Comparison of ENCODE assay signal across 22 cellular contexts in the genomic region with DNA sequence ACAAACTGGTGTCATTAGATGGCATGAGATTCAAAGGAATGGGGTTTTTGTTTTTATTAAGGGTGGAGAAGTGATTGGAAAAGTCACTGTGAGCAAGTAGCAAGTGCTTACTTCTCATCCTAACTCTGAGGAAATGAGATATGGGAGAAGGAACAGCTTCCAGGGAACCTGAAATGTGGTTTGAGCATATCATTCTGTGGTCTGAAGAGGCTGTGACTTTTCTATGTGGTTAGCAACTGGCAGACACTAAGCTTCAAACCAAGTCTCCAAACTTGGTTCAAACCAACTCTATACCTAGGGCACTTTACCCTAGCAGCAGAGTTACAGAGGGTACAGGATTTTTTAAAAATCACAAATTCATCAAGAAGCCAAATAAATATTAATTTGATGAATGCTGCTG. TPM values are rescaled to one million over a fixed set of nuclear protein-coding genes. Genes with fewer than 3 reads are reported as not detected.
DNase-seq lines count a peak whose midpoint lies in the region; TF ChIP-seq lines count a peak whose summit lies in the region.
"Had no signal": no experiment of that assay in that cellular context is flagged by ENCODE, and none has a peak within 500 bp of the region (broad histone marks: within the 10 kb centered on the region; RNA-seq: fewer than 3 reads in every experiment).

No MANE protein-coding gene starts in this region.

- H3K27ac ChIP-seq in SJSA1 (peak overlapping the region; percentile 34), tibial artery (no peak overlapping the region)
- H3K27ac ChIP-seq: BLaER1, body of pancreas, parathyroid adenoma, right lobe of liver, testis had no signal

- no peaks in the 10 kb centered on the region for H3K9me3 ChIP-seq in SJSA1 (replicated peaks)
- H3K9me3 ChIP-seq in tibial artery = no peaks in the 10 kb centered on the region
- H3K9me3 ChIP-seq: A549, BLaER1, body of pancreas, right lobe of liver, testis had no signal

- H3K4me3 ChIP-seq in SJSA1 = no peak overlapping the region
- no peak overlapping the region for H3K4me3 ChIP-seq in tibial artery
- H3K4me3 ChIP-seq: A549, BLaER1, body of pancreas, right lobe of liver, testis had no signal

- H3K4me1 ChIP-seq in SJSA1 (replicated peaks) (peaks cover 34% of the 10 kb centered on the region), tibial artery (peaks cover 0 to 29% (median 2%) of the 10 kb centered on the region in 4 donors)
- H3K4me1 ChIP-seq: body of pancreas, parathyroid adenoma, right lobe of liver, testis had no signal

- TF ChIP-seq CTCF in tibial artery (IDR thresholded peaks at IDR 0.05) = no peak

- peak; percentile 39 for DNase-seq in AG08395 (ENCODE audit: low spot score)
- DNase-seq in HT1080 (ENCODE audit: low read depth) = peak; percentile 84
- DNase-seq in SJSA1 (ENCODE audit: low read depth in 1 of 2, low spot score in 2 of 2) = no peak
- DNase-seq in fibroblast of peridontal ligament (ENCODE audit: extremely low read depth) = peak; percentile 67
- DNase-seq in cerebellar cortex (ENCODE audit: low spot score) = no peak
- no peak for DNase-seq in NCI-H446 (lab: John Stamatoyannopoulos, UW)
- DNase-seq in tibial artery = no peak
- no peak for DNase-seq in DMS53 (lab: John Stamatoyannopoulos, UW)
- DNase-seq: activated CD4-positive, alpha-beta T cell treated with anti-CD3 and anti-CD28 coated beads for 1 hour; activated naive CD4-positive, alpha-beta T cell treated with anti-CD3 and anti-CD28 coated beads, Interleukin-2, amount 50 U/mL, for 16 hours; activated T-cell treated with anti-CD3 and anti-CD28 coated beads, Interleukin-2, amount 50 U/mL, for 4 hours; body of pancreas; cortex of kidney; natural killer cell; NCI-H187; NCI-H2227 treated with DMSO at 0.1 percent for 48 hours; right lobe of liver; T1000; testis had no signal

- intact Hi-C loops in tibial artery (cut with DNase I; ENCODE audit: low total_unique reads) = no loop called here

- no peaks in the 10 kb centered on the region for H3K27me3 ChIP-seq in SJSA1 (replicated peaks)
- no peaks in the 10 kb centered on the region for H3K27me3 ChIP-seq in tibial artery
- H3K27me3 ChIP-seq: BLaER1, body of pancreas, right lobe of liver, testis had no signal

- H3K36me3 ChIP-seq in SJSA1 (no peaks in the 10 kb centered on the region), tibial artery (no peaks in the 10 kb centered on the region)
- H3K36me3 ChIP-seq: right lobe of liver had no signal

RNA-seq across cellular contexts. Expression of gene DCLK2, which starts 58.2 kb away (rescaled TPM):
- 3.8 and 5.2 TPM in 2 replicates for total RNA-seq in HT1080 (2014; rRNA removed; shearing (Covaris generic))
- polyA plus RNA-seq in HT1080 (2015; cell fraction: cytosol; rRNA removed) = 1.2 and 1.5 TPM in 2 replicates
- polyA plus RNA-seq in HT1080 (2015; cell fraction: nucleus; rRNA removed) = 1.7 and 1.8 TPM in 2 replicates
- 5.2 and 5.7 TPM in 2 replicates for total RNA-seq in SJSA1 (2014; rRNA removed; shearing (Covaris generic))

Comparison
In these comparisons a context has a peak if more than half of its experiments do, and no peak if none do; other contexts are left out.
1. DNase-seq: peak in AG08395 (single experiment), HT1080 (single experiment) and fibroblast of peridontal ligament (single experiment); none in SJSA1 (0 of 2), cerebellar cortex (single experiment), NCI-H446 (0 of 2), tibial artery (0 of 2) and DMS53 (single experiment).